In the genomic region with DNA sequence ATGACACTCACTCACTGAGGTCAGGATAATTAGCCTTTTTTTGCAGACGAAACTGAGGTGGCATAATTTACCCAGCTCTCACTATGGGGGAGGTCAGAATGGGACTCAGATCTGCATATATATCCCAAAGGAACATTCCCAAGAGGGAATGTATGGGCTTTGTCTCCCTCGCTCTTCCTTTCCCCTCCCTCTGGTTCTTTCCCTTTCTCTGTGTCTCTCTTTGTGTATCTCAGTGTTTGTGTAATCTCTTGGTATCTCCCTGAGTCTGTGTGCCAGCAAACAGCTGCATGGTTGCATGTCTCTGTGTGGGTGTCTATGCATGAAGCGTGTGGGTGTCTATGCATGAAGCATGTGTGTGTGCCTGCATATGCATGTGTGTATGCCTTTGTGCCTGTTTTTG, we compare ENCODE assay signal across 1 cellular context.
TF ChIP-seq lines count a peak whose summit lies in the region.

No MANE protein-coding gene starts in this region.

TF ChIP-seq in HEK293, 187 proteins besides CTCF, POLR2A, EP300 and RAD21:
- TF ChIP-seq ZNF341 (tag by site-specific recombination; IDR thresholded peaks at IDR 0.05; ENCODE audit: low read depth) (peak; percentile 52), ZFHX2 (tag by site-specific recombination; conservative IDR thresholded peaks at IDR 0.05) (peak; percentile 58), PRDM1 (tag by site-specific recombination; IDR thresholded peaks at IDR 0.05) (no peak), EGR2 (tag by site-specific recombination; IDR thresholded peaks at IDR 0.05; ENCODE audit: low read depth) (0 out of 2 replicates have a peak, but pooled peaks have one; percentile 23), MEIS1 (CRISPR knock-in tag; IDR thresholded peaks at IDR 0.05; ENCODE audit: borderline replicate concordance) (no peak)
- TF ChIP-seq, protein P1, sequence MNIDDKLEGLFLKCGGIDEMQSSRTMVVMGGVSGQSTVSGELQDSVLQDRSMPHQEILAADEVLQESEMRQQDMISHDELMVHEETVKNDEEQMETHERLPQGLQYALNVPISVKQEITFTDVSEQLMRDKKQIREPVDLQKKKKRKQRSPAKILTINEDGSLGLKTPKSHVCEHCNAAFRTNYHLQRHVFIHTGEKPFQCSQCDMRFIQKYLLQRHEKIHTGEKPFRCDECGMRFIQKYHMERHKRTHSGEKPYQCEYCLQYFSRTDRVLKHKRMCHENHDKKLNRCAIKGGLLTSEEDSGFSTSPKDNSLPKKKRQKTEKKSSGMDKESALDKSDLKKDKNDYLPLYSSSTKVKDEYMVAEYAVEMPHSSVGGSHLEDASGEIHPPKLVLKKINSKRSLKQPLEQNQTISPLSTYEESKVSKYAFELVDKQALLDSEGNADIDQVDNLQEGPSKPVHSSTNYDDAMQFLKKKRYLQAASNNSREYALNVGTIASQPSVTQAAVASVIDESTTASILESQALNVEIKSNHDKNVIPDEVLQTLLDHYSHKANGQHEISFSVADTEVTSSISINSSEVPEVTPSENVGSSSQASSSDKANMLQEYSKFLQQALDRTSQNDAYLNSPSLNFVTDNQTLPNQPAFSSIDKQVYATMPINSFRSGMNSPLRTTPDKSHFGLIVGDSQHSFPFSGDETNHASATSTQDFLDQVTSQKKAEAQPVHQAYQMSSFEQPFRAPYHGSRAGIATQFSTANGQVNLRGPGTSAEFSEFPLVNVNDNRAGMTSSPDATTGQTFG (tag by site-specific recombination; IDR thresholded peaks at IDR 0.05; ENCODE audit: borderline replicate concordance): no peak
- TF ChIP-seq, protein P2, sequence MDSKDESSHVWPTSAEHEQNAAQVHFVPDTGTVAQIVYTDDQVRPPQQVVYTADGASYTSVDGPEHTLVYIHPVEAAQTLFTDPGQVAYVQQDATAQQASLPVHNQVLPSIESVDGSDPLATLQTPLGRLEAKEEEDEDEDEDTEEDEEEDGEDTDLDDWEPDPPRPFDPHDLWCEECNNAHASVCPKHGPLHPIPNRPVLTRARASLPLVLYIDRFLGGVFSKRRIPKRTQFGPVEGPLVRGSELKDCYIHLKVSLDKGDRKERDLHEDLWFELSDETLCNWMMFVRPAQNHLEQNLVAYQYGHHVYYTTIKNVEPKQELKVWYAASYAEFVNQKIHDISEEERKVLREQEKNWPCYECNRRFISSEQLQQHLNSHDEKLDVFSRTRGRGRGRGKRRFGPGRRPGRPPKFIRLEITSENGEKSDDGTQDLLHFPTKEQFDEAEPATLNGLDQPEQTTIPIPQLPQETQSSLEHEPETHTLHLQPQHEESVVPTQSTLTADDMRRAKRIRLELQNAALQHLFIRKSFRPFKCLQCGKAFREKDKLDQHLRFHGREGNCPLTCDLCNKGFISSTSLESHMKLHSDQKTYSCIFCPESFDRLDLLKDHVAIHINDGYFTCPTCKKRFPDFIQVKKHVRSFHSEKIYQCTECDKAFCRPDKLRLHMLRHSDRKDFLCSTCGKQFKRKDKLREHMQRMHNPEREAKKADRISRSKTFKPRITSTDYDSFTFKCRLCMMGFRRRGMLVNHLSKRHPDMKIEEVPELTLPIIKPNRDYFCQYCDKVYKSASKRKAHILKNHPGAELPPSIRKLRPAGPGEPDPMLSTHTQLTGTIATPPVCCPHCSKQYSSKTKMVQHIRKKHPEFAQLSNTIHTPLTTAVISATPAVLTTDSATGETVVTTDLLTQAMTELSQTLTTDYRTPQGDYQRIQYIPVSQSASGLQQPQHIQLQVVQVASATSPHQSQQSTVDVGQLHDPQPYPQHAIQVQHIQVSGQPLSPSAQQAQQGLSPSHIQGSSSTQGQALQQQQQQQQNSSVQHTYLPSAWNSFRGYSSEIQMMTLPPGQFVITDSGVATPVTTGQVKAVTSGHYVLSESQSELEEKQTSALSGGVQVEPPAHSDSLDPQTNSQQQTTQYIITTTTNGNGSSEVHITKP (tag by site-specific recombination; IDR thresholded peaks at IDR 0.05): peak; percentile 60
- TF ChIP-seq, protein P3, sequence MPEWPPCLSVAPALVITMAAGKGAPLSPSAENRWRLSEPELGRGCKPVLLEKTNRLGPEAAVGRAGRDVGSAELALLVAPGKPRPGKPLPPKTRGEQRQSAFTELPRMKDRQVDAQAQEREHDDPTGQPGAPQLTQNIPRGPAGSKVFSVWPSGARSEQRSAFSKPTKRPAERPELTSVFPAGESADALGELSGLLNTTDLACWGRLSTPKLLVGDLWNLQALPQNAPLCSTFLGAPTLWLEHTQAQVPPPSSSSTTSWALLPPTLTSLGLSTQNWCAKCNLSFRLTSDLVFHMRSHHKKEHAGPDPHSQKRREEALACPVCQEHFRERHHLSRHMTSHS (tag by site-specific recombination; IDR thresholded peaks at IDR 0.05): no peak
